8 cellular contexts compared by ENCODE assay signal in genomic region chr11:65382036-65382803, GRCh38. TPM values are rescaled to one million over a fixed set of nuclear protein-coding genes. Genes with fewer than 3 reads are reported as not detected.
DNase-seq lines count a peak whose midpoint lies in the region; ATAC-seq, FAIRE-seq and TF ChIP-seq lines count a peak whose summit lies in the region.

A gene with protein sequence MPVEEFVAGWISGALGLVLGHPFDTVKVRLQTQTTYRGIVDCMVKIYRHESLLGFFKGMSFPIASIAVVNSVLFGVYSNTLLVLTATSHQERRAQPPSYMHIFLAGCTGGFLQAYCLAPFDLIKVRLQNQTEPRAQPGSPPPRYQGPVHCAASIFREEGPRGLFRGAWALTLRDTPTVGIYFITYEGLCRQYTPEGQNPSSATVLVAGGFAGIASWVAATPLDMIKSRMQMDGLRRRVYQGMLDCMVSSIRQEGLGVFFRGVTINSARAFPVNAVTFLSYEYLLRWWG (minus strand): TSS chr11:65382646. CDS start chr11:65381951, 695 bp downstream.

- H3K4me2 ChIP-seq in keratinocyte (ENCODE audit: control insufficient read depth, extremely low read depth, insufficient read depth, low read depth, low read length) = peak within 1 kb of the TSS; percentile 88

- intact Hi-C loops in breast epithelium (cut with DNase I; ENCODE audit: low total_unique reads) = loop anchor here (5.0 to 10.0 kb wide), 2 partner anchors 35 to 133 kb away; no protein-coding TSS in a partner anchor

- H3K4me1 ChIP-seq in breast epithelium (peaks cover 0 to 20% of the 10 kb centered on the region in 2 donors), keratinocyte (ENCODE audit: control insufficient read depth, extremely low read depth, insufficient read depth, low read length) (peaks cover 40% of the 10 kb centered on the region)

- FAIRE-seq in keratinocyte (lab: Jason Lieb, UNC) = peak; percentile 56

- H3K9me3 ChIP-seq in WERI-Rb-1 (ENCODE audit: severe bottlenecking) = no peaks in the 10 kb centered on the region
- H3K9me3 ChIP-seq in breast epithelium = no peaks in the 10 kb centered on the region
- no peaks in the 10 kb centered on the region for H3K9me3 ChIP-seq in keratinocyte (ENCODE audit: control insufficient read depth, low read depth, low read length)

- peak within 1 kb of the TSS; percentile 55 for H3K27ac ChIP-seq in WERI-Rb-1
- H3K27ac ChIP-seq in breast epithelium = peak within 1 kb of the TSS; percentile 98 to 99
- H3K27ac ChIP-seq in keratinocyte (ENCODE audit: control insufficient read depth, insufficient read depth, low read length) = peak within 1 kb of the TSS; percentile 95

- ATAC-seq in GM19023 (IDR thresholded peaks at IDR 0.05; ENCODE audit: unreplicated experiment) (peak; percentile 70), HG03175 (IDR thresholded peaks at IDR 0.05; ENCODE audit: unreplicated experiment) (peak; percentile 52)

- H3K36me3 ChIP-seq in WERI-Rb-1 = no peaks in the 10 kb centered on the region
- H3K36me3 ChIP-seq in breast epithelium = no peaks in the 10 kb centered on the region
- H3K36me3 ChIP-seq in keratinocyte (ENCODE audit: control insufficient read depth in 2 of 2, extremely low read depth in 1 of 2, insufficient read depth in 2 of 2, low read length in 2 of 2) = no peaks in the 10 kb centered on the region

- peak; percentile 22 for TF ChIP-seq POLR2A in breast epithelium (IDR thresholded peaks at IDR 0.05)

- H4K20me1 ChIP-seq in keratinocyte (ENCODE audit: control insufficient read depth, extremely low read depth, insufficient read depth, low read length) = no peaks in the 10 kb centered on the region

- peak within 1 kb of the TSS; percentile 70 for H2AFZ ChIP-seq in keratinocyte (ENCODE audit: control insufficient read depth, low read length)

- peaks cover 6% of the 10 kb centered on the region for H3K79me2 ChIP-seq in keratinocyte (ENCODE audit: control insufficient read depth, insufficient read depth, low read length)

- H3K27me3 ChIP-seq in WERI-Rb-1 (ENCODE audit: insufficient read depth, low read depth, severe bottlenecking) (no peaks in the 10 kb centered on the region), breast epithelium (no peaks in the 10 kb centered on the region), keratinocyte (ENCODE audit: control insufficient read depth, extremely low read depth, insufficient read depth, low read length) (no peaks in the 10 kb centered on the region)

- TF ChIP-seq CTCF in WERI-Rb-1 (IDR thresholded peaks at IDR 0.05; ENCODE audit: low read depth, low read length) (peak; percentile 81), breast epithelium (IDR thresholded peaks at IDR 0.05) (peak; percentile 93 to 97 (median 95)), keratinocyte (optimal IDR thresholded peaks at IDR 0.05 in 1 of 3, IDR thresholded peaks at IDR 0.05 in 1 of 3, conservative IDR thresholded peaks at IDR 0.05 in 1 of 3; ENCODE audit: extremely low read depth in 1 of 3, insufficient read depth in 2 of 3, low read length in 3 of 3) (peak; percentile 83 to 97 (median 89))

- dilution Hi-C loops in keratinocyte (cut with MboI; ENCODE audit: extremely low pct_ligation_motif_present, low sequenced_read_pairs) = no loop called here

- H3K9ac ChIP-seq in keratinocyte (ENCODE audit: control insufficient read depth, extremely low read depth, insufficient read depth, low read length) = peak within 1 kb of the TSS; percentile 84

- H3K4me3 ChIP-seq in WERI-Rb-1 (ENCODE audit: low read depth, low read length) (peak within 1 kb of the TSS; percentile 18), breast epithelium (peak within 1 kb of the TSS; percentile 42 to 68 (median 53)), keratinocyte (ENCODE audit: control insufficient read depth in 2 of 3, extremely low read depth in 1 of 3, insufficient read depth in 2 of 3, low read depth in 1 of 3, low read length in 3 of 3) (peak within 1 kb of the TSS; percentile 22 to 47 (median 41))

- H3K9me1 ChIP-seq in keratinocyte (ENCODE audit: control insufficient read depth, extremely low read depth, insufficient read depth, low read length) = no peaks in the 10 kb centered on the region

- DNase-seq in AG20443 (ENCODE audit: low spot score) (peak; percentile 92), NCI-H2227 treated with DMSO at 0.1 percent for 48 hours (lab: John Stamatoyannopoulos, UW) (peak; percentile 47), WERI-Rb-1 (peak; percentile 84), breast epithelium (ENCODE audit: low spot score in 2 of 2) (peak; percentile 92 to 95), keratinocyte (ENCODE audit: low read depth, low spot score) (peak; percentile 96)
- DNase-seq in stimulated activated CD4-positive, alpha-beta T cell treated with anti-CD3 and anti-CD28 coated beads, Interleukin-12 subunit alpha, Interleukin-12 subunit beta, amount 100 ng/mL, for 48 hours (ENCODE audit: low read depth in 2 of 3, low spot score in 1 of 3) = peak; percentile 88 to 91 (median 91)

RNA-seq across cellular contexts. Expression of the gene that starts here (rescaled TPM):
- total RNA-seq in breast epithelium = 1 to 10 TPM; 5.4 to 9.1 (median 6.6) TPM
- 0.20 to 0.46 TPM (median 0.25 TPM) in 3 replicates for polyA plus RNA-seq in keratinocyte
- polyA plus RNA-seq in keratinocyte (2011; ENCODE audit: low read depth) = 0.25 TPM
- 0.10 and 0.12 TPM in 2 replicates for polyA plus RNA-seq in keratinocyte (2011; cell fraction: cytosol; rRNA removed)
- polyA plus RNA-seq in keratinocyte (2011; cell fraction: nucleus; rRNA removed) = 1.1 and 1.2 TPM in 2 replicates
- polyA plus RNA-seq in keratinocyte (2012; ENCODE audit: low replicate concordance) = 0.50 and 0.66 TPM in 2 replicates
- 0.30 to 0.93 TPM (median 0.59 TPM) in 3 replicates for polyA minus RNA-seq in keratinocyte
- polyA minus RNA-seq in keratinocyte (2011; cell fraction: cytosol; rRNA and poly(A)+ RNA removed) = not detected
- polyA minus RNA-seq in keratinocyte (2011; cell fraction: nucleus; rRNA and poly(A)+ RNA removed) = 0.95 and 1.4 TPM in 2 replicates

Comparison
In these comparisons a context has a peak if more than half of its experiments do, and no peak if none do; other contexts are left out.
1. Peak in every context shown above with its lines: DNase-seq, ATAC-seq, H3K4me3 ChIP-seq and H3K27ac ChIP-seq.